14 cellular contexts compared by ENCODE assay signal in genomic region chr2:156385242-156385641, GRCh38. TPM values are rescaled to one million over a fixed set of nuclear protein-coding genes. Genes with fewer than 3 reads are reported as not detected.
DNase-seq lines count a peak whose midpoint lies in the region; ATAC-seq lines count a peak whose summit lies in the region.
"Had no signal": no experiment of that assay in that cellular context is flagged by ENCODE, and none has a peak within 500 bp of the region (broad histone marks: within the 10 kb centered on the region; RNA-seq: fewer than 3 reads in every experiment).

No MANE protein-coding gene starts in this region.

- H3K4me3 Mint-ChIP-seq in activated naive CD4-positive, alpha-beta T cell treated with anti-CD3 and anti-CD28 coated beads for 36 hours: no peak overlapping the region
- H3K4me3 Mint-ChIP-seq in activated T-helper 2 cell treated with anti-CD3 and anti-CD28 coated beads, Interferon-gamma antibody, Interleukin-2, Interleukin-4, amounts not matched to agents 10 μg/mL and 5 μg/mL and 100 μg/mL, durations not matched to agents 14 hours and 24 hours and 36 hours (ENCODE audit: low read depth): no peak overlapping the region
- H3K4me3 Mint-ChIP-seq in stimulated activated effector memory CD8-positive, alpha-beta T cell treated with anti-CD3 and anti-CD28 coated beads, Interleukin-12 subunit alpha, Interleukin-12 subunit beta, amount 100 ng/mL, for 72 hours: peak overlapping the region; percentile 29

- H3K9me3 Mint-ChIP-seq in activated naive CD4-positive, alpha-beta T cell treated with anti-CD3 and anti-CD28 coated beads for 36 hours: no peaks in the 10 kb centered on the region
- H3K9me3 Mint-ChIP-seq in activated T-helper 2 cell treated with anti-CD3 and anti-CD28 coated beads, Interferon-gamma antibody, Interleukin-2, Interleukin-4, amounts not matched to agents 10 μg/mL and 5 μg/mL and 100 μg/mL, durations not matched to agents 14 hours and 24 hours and 36 hours: no peaks in the 10 kb centered on the region
- no peaks in the 10 kb centered on the region for H3K9me3 Mint-ChIP-seq in stimulated activated effector memory CD8-positive, alpha-beta T cell treated with anti-CD3 and anti-CD28 coated beads, Interleukin-12 subunit alpha, Interleukin-12 subunit beta, amount 100 ng/mL, for 72 hours

- peaks cover 20% of the 10 kb centered on the region for H3K4me1 Mint-ChIP-seq in activated naive CD4-positive, alpha-beta T cell treated with anti-CD3 and anti-CD28 coated beads for 36 hours (ENCODE audit: low read depth)
- H3K4me1 Mint-ChIP-seq in activated T-helper 2 cell treated with anti-CD3 and anti-CD28 coated beads, Interferon-gamma antibody, Interleukin-2, Interleukin-4, amounts not matched to agents 10 μg/mL and 5 μg/mL and 100 μg/mL, durations not matched to agents 14 hours and 24 hours and 36 hours (ENCODE audit: low read depth): peaks cover 37% of the 10 kb centered on the region
- H3K4me1 Mint-ChIP-seq in stimulated activated effector memory CD8-positive, alpha-beta T cell treated with anti-CD3 and anti-CD28 coated beads, Interleukin-12 subunit alpha, Interleukin-12 subunit beta, amount 100 ng/mL, for 72 hours: peaks cover 24% of the 10 kb centered on the region

- DNase-seq in activated CD4-positive, CD25-positive, alpha-beta regulatory T cell treated with anti-CD3 and anti-CD28 coated beads, Interleukin-2, amount 50 U/mL, for 72 hours: no peak
- DNase-seq in activated naive CD4-positive, alpha-beta T cell treated with anti-CD3 and anti-CD28 coated beads for 36 hours: peak; percentile 57
- DNase-seq in activated naive CD4-positive, alpha-beta T cell (lab: John Stamatoyannopoulos, UW): no peak
- DNase-seq in activated T-helper 2 cell treated with anti-CD3 and anti-CD28 coated beads, Interferon-gamma antibody, Interleukin-2, Interleukin-4, amounts not matched to agents 10 μg/mL and 5 μg/mL and 100 μg/mL, durations not matched to agents 14 hours and 24 hours and 36 hours (ENCODE audit: low spot score): no peak
- no peak for DNase-seq in stimulated activated effector memory CD8-positive, alpha-beta T cell treated with anti-CD3 and anti-CD28 coated beads, Interleukin-12 subunit alpha, Interleukin-12 subunit beta, amount 100 ng/mL, for 72 hours (ENCODE audit: low spot score in 2 of 2)
- DNase-seq in NCI-H2196 treated with DMSO at 0.1 percent for 48 hours (lab: John Stamatoyannopoulos, UW; ENCODE audit: unreplicated experiment) (no peak), epidermal melanocyte (ENCODE audit: insufficient read length, low spot score) (no peak)
- DNase-seq: 8988T, MG63, NCI-H1092 treated with DMSO at 0.1 percent for 48 hours, NCI-H1694, NCI-H69, PC-9 had no signal

- CTCF ChIA-PET in activated naive CD4-positive, alpha-beta T cell treated with anti-CD3 and anti-CD28 coated beads for 36 hours (lab: Charles Lee): interaction anchor here (0.7 to 1.6 kb wide), 5 partner anchors 25 to 204 kb away, joined by 3 to 6 read pairs (median 4); no protein-coding TSS in a partner anchor

- intact Hi-C loops in activated naive CD4-positive, alpha-beta T cell treated with anti-CD3 and anti-CD28 coated beads for 36 hours (cut with micrococcal nuclease): loop anchor here (1.0 kb wide), 3 partner anchors 15 to 50 kb away; no protein-coding TSS in a partner anchor
- intact Hi-C loops in activated T-helper 2 cell treated with anti-CD3 and anti-CD28 coated beads, Interferon-gamma antibody, Interleukin-2, Interleukin-4, amounts not matched to agents 10 μg/mL and 5 μg/mL and 100 μg/mL, durations not matched to agents 14 hours and 24 hours and 36 hours (cut with micrococcal nuclease): loop anchor here (1.0 to 10.0 kb wide), 4 partner anchors 14 to 51 kb away; partner anchors contain the start of gene GPD2

- peak overlapping the region; percentile 80 for H3K27ac Mint-ChIP-seq in activated naive CD4-positive, alpha-beta T cell treated with anti-CD3 and anti-CD28 coated beads for 36 hours
- H3K27ac Mint-ChIP-seq in activated T-helper 2 cell treated with anti-CD3 and anti-CD28 coated beads, Interferon-gamma antibody, Interleukin-2, Interleukin-4, amounts not matched to agents 10 μg/mL and 5 μg/mL and 100 μg/mL, durations not matched to agents 14 hours and 24 hours and 36 hours: peak overlapping the region; percentile 77
- peak overlapping the region; percentile 77 for H3K27ac Mint-ChIP-seq in stimulated activated effector memory CD8-positive, alpha-beta T cell treated with anti-CD3 and anti-CD28 coated beads, Interleukin-12 subunit alpha, Interleukin-12 subunit beta, amount 100 ng/mL, for 72 hours

- H3K36me3 Mint-ChIP-seq in activated naive CD4-positive, alpha-beta T cell treated with anti-CD3 and anti-CD28 coated beads for 36 hours (ENCODE audit: low read depth): no peaks in the 10 kb centered on the region
- no peaks in the 10 kb centered on the region for H3K36me3 Mint-ChIP-seq in activated T-helper 2 cell treated with anti-CD3 and anti-CD28 coated beads, Interferon-gamma antibody, Interleukin-2, Interleukin-4, amounts not matched to agents 10 μg/mL and 5 μg/mL and 100 μg/mL, durations not matched to agents 14 hours and 24 hours and 36 hours (ENCODE audit: low read depth)
- peaks cover 6% of the 10 kb centered on the region for H3K36me3 Mint-ChIP-seq in stimulated activated effector memory CD8-positive, alpha-beta T cell treated with anti-CD3 and anti-CD28 coated beads, Interleukin-12 subunit alpha, Interleukin-12 subunit beta, amount 100 ng/mL, for 72 hours

- H3K27me3 Mint-ChIP-seq in activated naive CD4-positive, alpha-beta T cell treated with anti-CD3 and anti-CD28 coated beads for 36 hours (ENCODE audit: low read depth): no peaks in the 10 kb centered on the region
- no peaks in the 10 kb centered on the region for H3K27me3 Mint-ChIP-seq in activated T-helper 2 cell treated with anti-CD3 and anti-CD28 coated beads, Interferon-gamma antibody, Interleukin-2, Interleukin-4, amounts not matched to agents 10 μg/mL and 5 μg/mL and 100 μg/mL, durations not matched to agents 14 hours and 24 hours and 36 hours (ENCODE audit: low read depth)

- peak; percentile 79 to 88 for ATAC-seq in activated CD4-positive, CD25-positive, alpha-beta regulatory T cell treated with anti-CD3 and anti-CD28 coated beads, Interleukin-2, amount 50 U/mL, for 24 hours
- ATAC-seq in stimulated activated effector memory CD8-positive, alpha-beta T cell treated with anti-CD3 and anti-CD28 coated beads, Interleukin-12 subunit alpha, Interleukin-12 subunit beta, amount 100 ng/mL, for 72 hours: peak; percentile 95

RNA-seq across cellular contexts. Expression of gene GPD2, which starts 50.9 kb away (rescaled TPM):
- 10 to 100 TPM; 18.8 to 19.9 TPM for total RNA-seq in activated naive CD4-positive, alpha-beta T cell treated with anti-CD3 and anti-CD28 coated beads for 36 hours
- 23.6 and 23.7 TPM in 2 replicates for total RNA-seq in activated T-helper 2 cell treated with anti-CD3 and anti-CD28 coated beads, Interferon-gamma antibody, Interleukin-2, Interleukin-4, amounts not matched to agents 10 μg/mL and 5 μg/mL and 100 μg/mL, durations not matched to agents 14 hours and 24 hours and 36 hours

RNA-seq across cellular contexts. Expression of gene NR4A2, which starts 52.7 kb away (rescaled TPM):
- total RNA-seq in activated naive CD4-positive, alpha-beta T cell treated with anti-CD3 and anti-CD28 coated beads for 36 hours: 10 to 100 TPM; 29.7 to 32.9 TPM
- total RNA-seq in activated T-helper 2 cell treated with anti-CD3 and anti-CD28 coated beads, Interferon-gamma antibody, Interleukin-2, Interleukin-4, amounts not matched to agents 10 μg/mL and 5 μg/mL and 100 μg/mL, durations not matched to agents 14 hours and 24 hours and 36 hours: 22.1 and 24.0 TPM in 2 replicates
